Comparison of ENCODE assay signal across 10 cellular contexts in genomic region chr10:14583252-14583651, GRCh38.
DNase-seq lines count a peak whose midpoint lies in the region; ATAC-seq and TF ChIP-seq lines count a peak whose summit lies in the region.
"Had no signal": no experiment of that assay in that cellular context is flagged by ENCODE, and none has a peak within 500 bp of the region (broad histone marks: within the 10 kb centered on the region; RNA-seq: fewer than 3 reads in every experiment).

No MANE protein-coding gene starts in this region.

- H3K36me3 Mint-ChIP-seq in mesothelial cell of epicardium, result no peaks in the 10 kb centered on the region

- H3K36me3 ChIP-seq in gastrocnemius medialis, result no peaks in the 10 kb centered on the region

- peak; percentile 76 for DNase-seq in activated CD4-positive, alpha-beta T cell treated with anti-CD3 and anti-CD28 coated beads, Interleukin-2, amount 50 U/mL, for 1 hour
- peak; percentile 77 for DNase-seq in effector CD4-positive, alpha-beta T cell
- DNase-seq in stimulated activated CD8-positive, alpha-beta memory T cell treated with anti-CD3 and anti-CD28 coated beads, Interleukin-7, amount 100 ng/mL, for 1 hour (ENCODE audit: low read depth in 2 of 2), result peak; percentile 36 to 45
- DNase-seq in posterior vena cava (ENCODE audit: low spot score), result no peak
- DNase-seq in gastrocnemius medialis, result no peak
- no peak for DNase-seq in mesothelial cell of epicardium (ENCODE audit: low spot score in 2 of 2, unreplicated experiment in 2 of 2)
- no peak for DNase-seq in DMS 273 (lab: John Stamatoyannopoulos, UW; ENCODE audit: unreplicated experiment)
- DNase-seq: RPMI8226 had no signal

- H3K9me3 Mint-ChIP-seq in mesothelial cell of epicardium, result no peaks in the 10 kb centered on the region

- H3K9me3 ChIP-seq in gastrocnemius medialis, result no peaks in the 10 kb centered on the region

- no peak for TF ChIP-seq POLR2A in gastrocnemius medialis (IDR thresholded peaks at IDR 0.05)

- TF ChIP-seq CTCF in gastrocnemius medialis (IDR thresholded peaks at IDR 0.05 in 4 of 5, conservative IDR thresholded peaks at IDR 0.05 in 1 of 5), result no peak
- TF ChIP-seq CTCF in mesothelial cell of epicardium (IDR thresholded peaks at IDR 0.05; ENCODE audit: unreplicated experiment), result no peak

- no peak overlapping the region for H3K4me3 Mint-ChIP-seq in mesothelial cell of epicardium

- peak; percentile 48 for ATAC-seq in HG02642 (IDR thresholded peaks at IDR 0.05; ENCODE audit: poor library complexity, unreplicated experiment)
- ATAC-seq in gastrocnemius medialis, result no peak

- H3K4me1 Mint-ChIP-seq in mesothelial cell of epicardium, result peaks cover 18% of the 10 kb centered on the region

- no peaks in the 10 kb centered on the region for H3K27me3 Mint-ChIP-seq in mesothelial cell of epicardium (ENCODE audit: low read depth)

- no peaks in the 10 kb centered on the region for H3K4me1 ChIP-seq in gastrocnemius medialis

- H3K27ac Mint-ChIP-seq in mesothelial cell of epicardium, result no peak overlapping the region

- no peak overlapping the region for H3K27ac ChIP-seq in gastrocnemius medialis

- no peaks in the 10 kb centered on the region for H3K27me3 ChIP-seq in gastrocnemius medialis

- H3K4me3 ChIP-seq in gastrocnemius medialis, result no peak overlapping the region
- H3K4me3 ChIP-seq: lung had no signal

- in situ Hi-C loops in gastrocnemius medialis (cut with MboI; ENCODE audit: low sequenced_read_pairs in 4 of 4), result no loop called here

- intact Hi-C loops in posterior vena cava (cut with DNase I) (no loop called here), gastrocnemius medialis (cut with DNase I; ENCODE audit: low total_unique reads) (no loop called here)

Comparison
In these comparisons a context has a peak if more than half of its experiments do, and no peak if none do; other contexts are left out.
1. DNase-seq: peak in activated CD4-positive, alpha-beta T cell treated with anti-CD3 and anti-CD28 coated beads, Interleukin-2, amount 50 U/mL, for 1 hour (single experiment), effector CD4-positive, alpha-beta T cell (single experiment) and stimulated activated CD8-positive, alpha-beta memory T cell treated with anti-CD3 and anti-CD28 coated beads, Interleukin-7, amount 100 ng/mL, for 1 hour (2 of 2); none in posterior vena cava (single experiment), gastrocnemius medialis (0 of 2), mesothelial cell of epicardium (0 of 2) and DMS 273 (single experiment).